Comparison of ENCODE assay signal across 8 cellular contexts in the genomic region with DNA sequence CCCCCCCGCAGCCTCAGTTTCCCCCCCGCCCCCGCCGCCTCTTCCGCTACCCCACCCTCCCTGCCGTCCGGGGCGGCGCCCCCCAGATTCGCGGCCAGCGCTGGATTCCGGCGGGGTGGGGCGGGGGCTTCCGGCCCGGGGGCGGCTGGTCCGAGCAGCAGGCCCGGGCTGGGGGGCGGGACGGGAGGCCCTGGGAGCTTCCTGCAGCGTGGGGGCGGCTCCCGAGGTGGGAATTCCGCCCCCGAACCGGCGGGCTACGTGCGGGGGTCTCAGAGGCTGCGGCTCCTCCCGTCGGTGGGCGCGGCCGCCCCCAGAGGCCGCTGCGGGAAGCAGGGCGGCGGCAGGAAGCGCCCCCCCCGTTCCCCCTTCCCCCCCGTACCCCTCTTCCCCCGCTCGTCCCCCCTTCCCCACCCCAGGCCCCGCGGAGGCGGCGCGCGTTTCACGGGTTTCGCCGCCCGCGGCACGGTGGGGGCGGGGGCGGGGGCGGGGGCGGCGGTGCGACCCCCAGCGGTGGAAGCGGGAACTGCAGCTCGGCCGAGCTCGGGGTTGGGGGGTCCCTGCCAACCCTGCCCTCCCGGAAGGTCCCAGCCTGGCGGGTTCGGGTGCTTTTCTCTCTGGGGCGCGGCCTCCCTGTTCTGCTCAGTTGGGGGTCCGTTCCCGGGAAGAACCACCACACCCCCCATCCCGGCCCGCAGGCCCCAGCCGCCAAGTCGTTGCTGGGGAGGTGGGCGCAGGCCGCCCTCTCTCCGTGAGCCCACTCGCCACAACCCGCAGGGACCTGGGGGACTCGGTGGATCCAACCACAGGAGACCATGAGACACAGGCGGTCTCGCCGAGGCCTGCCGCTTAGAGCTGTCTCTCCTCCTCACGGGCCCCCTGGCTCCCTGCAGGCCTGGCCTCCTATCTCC.
A peak's percentile ranks its signal among the peaks of the same experiment; 100 is the strongest.
DNase-seq lines count a peak whose midpoint lies in the region; ATAC-seq and TF ChIP-seq lines count a peak whose summit lies in the region.

No MANE protein-coding gene starts in this region.

- POLR2A ChIA-PET in HEK293 (lab: Yijun Ruan, JAX): interaction anchor here (0.6 to 1.9 kb wide), 5 partner anchors 68 to 126 kb away, joined by 3 to 8 read pairs (median 3); no protein-coding TSS in a partner anchor

- H3K27ac ChIP-seq in HEK293 (ENCODE audit: extremely low read depth, low read depth, low read length): peak overlapping the region; percentile 30; the same call in 1 of the 2 replicates

- H3K27ac Mint-ChIP-seq in T-helper 17 cell: no peak overlapping the region

- H3K4me1 Mint-ChIP-seq in T-helper 17 cell: peaks cover 16% of the 10 kb centered on the region

- CTCF ChIA-PET in HEK293 (lab: Yijun Ruan, JAX): interaction anchor here (0.6 to 3.1 kb wide), 12 partner anchors 8 to 1343 kb away, joined by 3 to 12 read pairs (median 3); no protein-coding TSS in a partner anchor

- peaks cover 13% of the 10 kb centered on the region for H3K4me1 ChIP-seq in HEK293 (ENCODE audit: control insufficient read depth, insufficient read depth, low read length)

- DNase-seq in AG08396 (ENCODE audit: low spot score) (peak; percentile 93), T-helper 17 cell (peak; percentile 61 to 65 (median 62)), astrocyte of the hippocampus (ENCODE audit: low read depth, low spot score) (peak; percentile 73), SKM-1 treated with dmso at 0.1 percent for 144 hours (lab: John Stamatoyannopoulos, UW; ENCODE audit: unreplicated experiment) (no peak)
- peak; percentile 36 for DNase-seq in stimulated activated CD4-positive, alpha-beta T cell treated with anti-CD3 and anti-CD28 coated beads, Interleukin-1b, Interleukin-23, amount 100 ng/mL, for 48 hours

- H3K4me3 Mint-ChIP-seq in T-helper 17 cell: peak overlapping the region; percentile 77

- 0 out of 2 replicates have a peak, but pooled peaks have one; percentile 34 for TF ChIP-seq CTCF in HEK293 (tag by site-specific recombination; IDR thresholded peaks at IDR 0.05)

- H3K36me3 Mint-ChIP-seq in T-helper 17 cell (ENCODE audit: low read depth): no peaks in the 10 kb centered on the region

- peak; percentile 39 for ATAC-seq in T-helper 17 cell
- ATAC-seq in HG03469 (IDR thresholded peaks at IDR 0.05; ENCODE audit: unreplicated experiment): no peak

- H3K9me3 ChIP-seq in HEK293 (ENCODE audit: control insufficient read depth, insufficient read depth, low read depth, low read length) (no peaks in the 10 kb centered on the region), T-helper 17 cell (ENCODE audit: control insufficient read depth, low read length, poor library complexity, severe bottlenecking) (no peaks in the 10 kb centered on the region), iPS-18c (ENCODE audit: control insufficient read depth, insufficient read depth, low read length) (no peaks in the 10 kb centered on the region)

- peaks cover 0 to 3% of the 10 kb centered on the region in 2 experiments; a peak in 1 of 3 replicates for H3K36me3 ChIP-seq in HEK293 (ENCODE audit: control insufficient read depth in 2 of 2, insufficient read depth in 1 of 2, low read length in 2 of 2)

- H3K4me3 ChIP-seq in HEK293 (ENCODE audit: low read depth, low read length): peak overlapping the region; percentile 48
- H3K4me3 ChIP-seq in iPS-18c (ENCODE audit: insufficient read depth, low read depth, low read length): peak overlapping the region; percentile 20; the same call in 1 of the 2 replicates

- no peaks in the 10 kb centered on the region for H3K27me3 Mint-ChIP-seq in T-helper 17 cell

TF ChIP-seq in HEK293, 187 proteins besides CTCF, POLR2A, EP300 and RAD21 (continues in another document):
- TF ChIP-seq ZNF114 (tag by site-specific recombination; IDR thresholded peaks at IDR 0.05) (no peak), PATZ1 (tag by site-specific recombination; IDR thresholded peaks at IDR 0.05) (peak; percentile 83), ZBTB11 (tag by site-specific recombination; conservative IDR thresholded peaks at IDR 0.05; ENCODE audit: low read depth) (peak; percentile 38; the same call in 1 of the 2 replicates), GLIS1 (tag by site-specific recombination; IDR thresholded peaks at IDR 0.05) (peak; percentile 39), ZNF280C (tag by site-specific recombination; IDR thresholded peaks at IDR 0.05) (no peak), ZNF354C (tag by site-specific recombination; IDR thresholded peaks at IDR 0.05; ENCODE audit: borderline replicate concordance, low read depth) (no peak), YY2 (tag by site-specific recombination; IDR thresholded peaks at IDR 0.05) (no peak), ZBTB21 (tag by site-specific recombination; IDR thresholded peaks at IDR 0.05) (no peak), ZBTB7A (tag by site-specific recombination; IDR thresholded peaks at IDR 0.05; ENCODE audit: low read depth) (0 out of 2 replicates have a peak, but pooled peaks have one; percentile 44), ZNF544 (tag by site-specific recombination; IDR thresholded peaks at IDR 0.05) (no peak), ZEB2 (tag by site-specific recombination; IDR thresholded peaks at IDR 0.05) (0 out of 2 replicates have a peak, but pooled peaks have one; percentile 16)
- TF ChIP-seq, protein P1, sequence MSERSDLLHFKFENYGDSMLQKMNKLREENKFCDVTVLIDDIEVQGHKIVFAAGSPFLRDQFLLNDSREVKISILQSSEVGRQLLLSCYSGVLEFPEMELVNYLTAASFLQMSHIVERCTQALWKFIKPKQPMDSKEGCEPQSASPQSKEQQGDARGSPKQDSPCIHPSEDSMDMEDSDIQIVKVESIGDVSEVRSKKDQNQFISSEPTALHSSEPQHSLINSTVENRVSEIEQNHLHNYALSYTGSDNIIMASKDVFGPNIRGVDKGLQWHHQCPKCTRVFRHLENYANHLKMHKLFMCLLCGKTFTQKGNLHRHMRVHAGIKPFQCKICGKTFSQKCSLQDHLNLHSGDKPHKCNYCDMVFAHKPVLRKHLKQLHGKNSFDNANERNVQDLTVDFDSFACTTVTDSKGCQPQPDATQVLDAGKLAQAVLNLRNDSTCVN (tag by site-specific recombination; optimal IDR thresholded peaks at IDR 0.05): peak; percentile 19
